33 cellular contexts compared by ENCODE assay signal in the genomic region with DNA sequence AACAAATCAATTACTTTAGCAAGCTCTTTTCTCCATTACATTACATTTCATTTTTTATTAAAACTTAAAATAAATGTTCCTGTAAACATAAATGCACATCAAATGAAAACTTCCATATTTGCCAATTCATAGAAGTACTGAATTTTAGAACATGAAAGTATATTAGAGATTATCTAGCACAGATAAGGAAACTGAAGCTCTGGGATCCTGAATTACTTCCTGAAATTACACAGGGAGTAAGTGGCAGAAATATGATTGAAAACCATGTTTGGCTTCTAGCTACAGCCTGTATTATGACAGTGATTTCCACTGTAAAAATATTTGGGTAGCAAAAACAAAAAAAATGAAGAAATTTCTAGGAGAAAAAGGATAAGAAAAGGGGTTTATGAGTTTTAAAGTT.
DNase-seq lines count a peak whose midpoint lies in the region; ATAC-seq, FAIRE-seq and TF ChIP-seq lines count a peak whose summit lies in the region.
"Had no signal": no experiment of that assay in that cellular context is flagged by ENCODE, and none has a peak within 500 bp of the region (broad histone marks: within the 10 kb centered on the region; RNA-seq: fewer than 3 reads in every experiment).

No MANE protein-coding gene starts in this region.

- no peak overlapping the region for H3K27ac Mint-ChIP-seq in neural progenitor cell
- H3K27ac Mint-ChIP-seq in T-helper 2 cell treated with Interferon-gamma antibody and Interleukin-4, amounts not matched to agents 5 μg/mL and 100 μg/mL, for 36 hours = no peak overlapping the region
- H3K27ac Mint-ChIP-seq: B cell; CD14-positive monocyte; CD4-positive, alpha-beta memory T cell; CD4-positive, alpha-beta T cell; CD4-positive, CD25-positive, alpha-beta regulatory T cell; CD8-positive, alpha-beta memory T cell; CD8-positive, alpha-beta T cell had no signal

- H3K9me3 Mint-ChIP-seq in neural progenitor cell = no peaks in the 10 kb centered on the region
- H3K9me3 Mint-ChIP-seq in T-helper 2 cell treated with Interferon-gamma antibody and Interleukin-4, amounts not matched to agents 5 μg/mL and 100 μg/mL, for 36 hours = peaks cover 10% of the 10 kb centered on the region
- H3K9me3 Mint-ChIP-seq: CD4-positive, alpha-beta T cell had no signal

- POLR2A ChIA-PET in SK-N-SH (lab: Yijun Ruan, JAX) = no interaction called here

- TF ChIP-seq RAD21 in SK-N-SH (IDR thresholded peaks at IDR 0.05; ENCODE audit: low read length) = no peak

- TF ChIP-seq CTCF in SK-N-SH (IDR thresholded peaks at IDR 0.05) = no peak
- no peak for TF ChIP-seq CTCF in neural progenitor cell (IDR thresholded peaks at IDR 0.05)
- TF ChIP-seq CTCF in MM.1S (IDR thresholded peaks at IDR 0.05; ENCODE audit: low read length) = no peak

- H3K79me2 ChIP-seq in SK-N-SH (ENCODE audit: insufficient read depth) (no peaks in the 10 kb centered on the region), neural progenitor cell (ENCODE audit: low read depth) (no peaks in the 10 kb centered on the region), MM.1S (ENCODE audit: low read length) (no peaks in the 10 kb centered on the region)

- H3K4me3 ChIP-seq in SK-N-SH (ENCODE audit: low read depth in 2 of 2, low read length in 1 of 2) = no peak overlapping the region
- no peak overlapping the region for H3K4me3 ChIP-seq in neural progenitor cell
- no peak overlapping the region for H3K4me3 ChIP-seq in MM.1S (ENCODE audit: low read length)
- H3K4me3 ChIP-seq: A549; BLaER1; BLaER1 treated with 17β-estradiol and CSF1 and Interleukin-3, amounts not matched to agents 10 nM and 100 nM had no signal

- H3K4me1 Mint-ChIP-seq in neural progenitor cell = no peaks in the 10 kb centered on the region
- H3K4me1 Mint-ChIP-seq in T-helper 2 cell treated with Interferon-gamma antibody and Interleukin-4, amounts not matched to agents 5 μg/mL and 100 μg/mL, for 36 hours (ENCODE audit: low read depth) = no peaks in the 10 kb centered on the region
- H3K4me1 Mint-ChIP-seq: B cell; CD14-positive monocyte; CD4-positive, alpha-beta memory T cell; CD4-positive, CD25-positive, alpha-beta regulatory T cell; CD8-positive, alpha-beta memory T cell had no signal

- ATAC-seq in SK-N-SH treated with all-trans-retinoic acid at 6 μM for 48 hours = no peak
- ATAC-seq: A549; CD8-positive, alpha-beta T cell had no signal

- CTCF ChIA-PET in SK-N-SH (lab: Yijun Ruan, JAX) = interaction anchor here (0.6 to 1.3 kb wide), 7 partner anchors 14 to 660 kb away, joined by 3 to 4 read pairs (median 3); no protein-coding TSS in a partner anchor

- H3K9me3 ChIP-seq in SK-N-SH = no peaks in the 10 kb centered on the region; the same call in 1 of the 2 replicates
- no peaks in the 10 kb centered on the region for H3K9me3 ChIP-seq in neural progenitor cell (ENCODE audit: low read depth)
- H3K9me3 ChIP-seq in MM.1S (replicated peaks; ENCODE audit: insufficient read depth, low read length) = no peaks in the 10 kb centered on the region
- H3K9me3 ChIP-seq: A549; BE2C; BLaER1; BLaER1 treated with 17β-estradiol and CSF1 and Interleukin-3, amounts not matched to agents 10 nM and 100 nM; Caco-2 had no signal

- H2AFZ ChIP-seq in SK-N-SH (ENCODE audit: low read depth) = no peak overlapping the region
- H2AFZ ChIP-seq in neural progenitor cell (replicated peaks) = peak overlapping the region; percentile 63
- H2AFZ ChIP-seq in MM.1S (ENCODE audit: low read length) = no peak overlapping the region

- H4K20me1 ChIP-seq in SK-N-SH (ENCODE audit: insufficient read depth) (no peaks in the 10 kb centered on the region), neural progenitor cell (ENCODE audit: low read depth) (no peaks in the 10 kb centered on the region), MM.1S (ENCODE audit: insufficient read depth, low read length) (no peaks in the 10 kb centered on the region)
- H4K20me1 ChIP-seq: BLaER1; BLaER1 treated with 17β-estradiol and CSF1 and Interleukin-3, amounts not matched to agents 10 nM and 100 nM had no signal

- H3K36me3 ChIP-seq in SK-N-SH (replicated peaks in 1 of 2; ENCODE audit: control insufficient read depth in 1 of 2, insufficient read depth in 2 of 2, low read length in 1 of 2) (no peaks in the 10 kb centered on the region), neural progenitor cell (no peaks in the 10 kb centered on the region), MM.1S (replicated peaks; ENCODE audit: insufficient read depth, low read length) (no peaks in the 10 kb centered on the region)
- H3K36me3 ChIP-seq: BE2C; BLaER1; BLaER1 treated with 17β-estradiol and CSF1 and Interleukin-3, amounts not matched to agents 10 nM and 100 nM had no signal

- no peaks in the 10 kb centered on the region for H3K27me3 Mint-ChIP-seq in neural progenitor cell (ENCODE audit: insufficient read depth, low read depth)
- no peaks in the 10 kb centered on the region for H3K27me3 Mint-ChIP-seq in T-helper 2 cell treated with Interferon-gamma antibody and Interleukin-4, amounts not matched to agents 5 μg/mL and 100 μg/mL, for 36 hours (ENCODE audit: low read depth)
- H3K27me3 Mint-ChIP-seq: B cell; CD4-positive, alpha-beta memory T cell; CD4-positive, alpha-beta T cell; CD4-positive, CD25-positive, alpha-beta regulatory T cell; CD8-positive, alpha-beta memory T cell had no signal

- peak in 1 of 2 experiments; percentile 20; a peak in 1 of 4 replicates for TF ChIP-seq EP300 in SK-N-SH (IDR thresholded peaks at IDR 0.05; ENCODE audit: borderline replicate concordance in 1 of 2, low read depth in 1 of 2, low read length in 1 of 2)

- no peak overlapping the region for H3K4me2 ChIP-seq in SK-N-SH
- H3K4me2 ChIP-seq in neural progenitor cell = no peak overlapping the region
- H3K4me2 ChIP-seq in MM.1S (ENCODE audit: low read depth, low read length) = no peak overlapping the region
- H3K4me2 ChIP-seq: A549; BLaER1; BLaER1 treated with 17β-estradiol and CSF1 and Interleukin-3, amounts not matched to agents 10 nM and 100 nM had no signal

- peak; percentile 17 for DNase-seq in SK-N-SH
- no peak for DNase-seq in neural progenitor cell (ENCODE audit: low spot score)
- no peak for DNase-seq in MM.1S
- DNase-seq in T-helper 2 cell treated with Interferon-gamma antibody and Interleukin-4, amounts not matched to agents 5 μg/mL and 100 μg/mL, for 36 hours (ENCODE audit: low spot score) = no peak
- DNase-seq: 8988T; ACHN; AML-193; BE2C; C1 segment of cervical spinal cord; Caco-2; Calu3; CD4-positive, alpha-beta memory T cell; CD4-positive, alpha-beta T cell; CD4-positive, CD25-positive, alpha-beta regulatory T cell; CD8-positive, alpha-beta memory T cell; CD8-positive, alpha-beta T cell; COR-L47; DMS 273 treated with DMSO at 0.1 percent for 48 hours; DMS153; DMS53; DMS79; DMS79 treated with DMSO at 0.1 percent for 48 hours; DND-41; EL had no signal

- H3K4me3 Mint-ChIP-seq in neural progenitor cell = no peak overlapping the region
- no peak overlapping the region for H3K4me3 Mint-ChIP-seq in T-helper 2 cell treated with Interferon-gamma antibody and Interleukin-4, amounts not matched to agents 5 μg/mL and 100 μg/mL, for 36 hours
- H3K4me3 Mint-ChIP-seq: B cell; CD14-positive monocyte; CD4-positive, alpha-beta memory T cell; CD4-positive, alpha-beta T cell; CD4-positive, CD25-positive, alpha-beta regulatory T cell; CD8-positive, alpha-beta memory T cell; CD8-positive, alpha-beta T cell had no signal

- FAIRE-seq in islet of Langerhans (lab: Jason Lieb, UNC) = peak; percentile 66
- FAIRE-seq: A549 had no signal

- H3K27ac ChIP-seq in SK-N-SH (ENCODE audit: low read depth in 2 of 2, low read length in 1 of 2) (no peak overlapping the region; a peak in 1 of 4 replicates), neural progenitor cell (no peak overlapping the region), MM.1S (ENCODE audit: low read length) (no peak overlapping the region)
- H3K27ac ChIP-seq: 22Rv1; A549; BLaER1; BLaER1 treated with 17β-estradiol and CSF1 and Interleukin-3, amounts not matched to agents 10 nM and 100 nM; C4-2B had no signal

- H3K9ac ChIP-seq in SK-N-SH (no peak overlapping the region), neural progenitor cell (no peak overlapping the region), MM.1S (ENCODE audit: low read length) (no peak overlapping the region)
- H3K9ac ChIP-seq: BLaER1; BLaER1 treated with 17β-estradiol and CSF1 and Interleukin-3, amounts not matched to agents 10 nM and 100 nM had no signal

- H3F3A ChIP-seq in SK-N-SH (replicated peaks; ENCODE audit: insufficient read depth) = no peaks in the 10 kb centered on the region
- no peaks in the 10 kb centered on the region for H3F3A ChIP-seq in neural progenitor cell (ENCODE audit: low read depth)
- H3F3A ChIP-seq in MM.1S (ENCODE audit: insufficient read depth, low read length) = no peaks in the 10 kb centered on the region

- no peaks in the 10 kb centered on the region for H3K9me2 ChIP-seq in SK-N-SH
- H3K9me2 ChIP-seq in MM.1S (replicated peaks; ENCODE audit: insufficient read depth, low read length) = no peaks in the 10 kb centered on the region

- no peaks in the 10 kb centered on the region for H3K27me3 ChIP-seq in SK-N-SH (ENCODE audit: insufficient read depth)
- no peaks in the 10 kb centered on the region for H3K27me3 ChIP-seq in neural progenitor cell
- no peaks in the 10 kb centered on the region for H3K27me3 ChIP-seq in MM.1S (replicated peaks; ENCODE audit: insufficient read depth, low read length)
- H3K27me3 ChIP-seq: BE2C; BLaER1; BLaER1 treated with 17β-estradiol and CSF1 and Interleukin-3, amounts not matched to agents 10 nM and 100 nM had no signal

- H3K4me1 ChIP-seq in SK-N-SH (ENCODE audit: control insufficient read depth in 1 of 2, insufficient read depth in 2 of 2, low read depth in 1 of 2, low read length in 1 of 2) (peaks cover 0 to 3% of the 10 kb centered on the region in 2 experiments; a peak in 2 of 4 replicates), neural progenitor cell (no peaks in the 10 kb centered on the region), MM.1S (ENCODE audit: low read length) (no peaks in the 10 kb centered on the region)
- H3K4me1 ChIP-seq: A549; BE2C; BLaER1; BLaER1 treated with 17β-estradiol and CSF1 and Interleukin-3, amounts not matched to agents 10 nM and 100 nM; Caco-2 had no signal

- H3K36me3 Mint-ChIP-seq in neural progenitor cell = no peaks in the 10 kb centered on the region
- H3K36me3 Mint-ChIP-seq in T-helper 2 cell treated with Interferon-gamma antibody and Interleukin-4, amounts not matched to agents 5 μg/mL and 100 μg/mL, for 36 hours (ENCODE audit: low read depth) = no peaks in the 10 kb centered on the region
- H3K36me3 Mint-ChIP-seq: CD14-positive monocyte; CD4-positive, alpha-beta memory T cell; CD4-positive, CD25-positive, alpha-beta regulatory T cell; CD8-positive, alpha-beta memory T cell; CD8-positive, alpha-beta T cell had no signal
